ENCODE assay signal across 1 cellular context in the genomic region with DNA sequence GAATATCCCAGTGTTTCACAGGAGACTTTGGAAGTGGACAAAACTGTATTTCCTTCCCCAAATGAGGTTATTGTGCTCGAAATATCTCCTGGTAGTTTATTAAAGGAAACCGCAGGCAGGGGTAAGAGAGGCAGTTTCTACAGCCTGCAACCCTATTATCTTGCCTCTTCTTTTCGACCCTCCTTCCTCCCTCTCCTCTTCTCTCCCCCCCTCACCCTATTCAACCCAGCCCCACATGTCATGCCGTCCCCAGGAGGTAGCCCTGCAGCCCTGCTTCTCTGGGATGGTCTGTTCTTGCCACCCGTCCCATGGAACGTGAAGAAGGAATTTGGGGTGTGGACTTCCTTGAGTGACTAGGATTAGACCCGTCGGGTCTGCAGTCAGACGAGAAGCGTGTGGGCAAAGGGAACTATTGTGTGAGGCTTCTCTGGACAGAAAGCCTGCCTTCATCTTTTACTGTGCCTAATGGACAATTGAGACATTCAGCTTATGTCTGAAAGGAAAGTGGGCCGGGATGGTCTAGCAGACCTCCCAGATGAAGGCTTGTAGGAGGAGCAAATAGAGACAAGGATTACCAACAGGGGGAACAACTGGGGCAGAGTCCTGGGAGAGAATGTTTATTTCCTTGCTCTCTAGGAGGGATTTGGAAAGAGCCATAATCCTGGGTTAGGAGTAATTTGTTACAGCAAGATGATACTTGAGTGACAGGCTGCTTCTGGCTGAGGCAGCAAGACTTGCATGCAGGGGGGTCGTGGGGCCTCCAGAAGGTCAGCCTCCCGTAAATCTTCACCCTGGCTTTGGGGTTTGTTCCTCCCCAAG.
TF ChIP-seq lines count a peak whose summit lies in the region.

No MANE protein-coding gene starts in this region.

TF ChIP-seq in HEK293, 187 proteins besides CTCF, POLR2A, EP300 and RAD21 (continued from another document):
- TF ChIP-seq, protein P1, sequence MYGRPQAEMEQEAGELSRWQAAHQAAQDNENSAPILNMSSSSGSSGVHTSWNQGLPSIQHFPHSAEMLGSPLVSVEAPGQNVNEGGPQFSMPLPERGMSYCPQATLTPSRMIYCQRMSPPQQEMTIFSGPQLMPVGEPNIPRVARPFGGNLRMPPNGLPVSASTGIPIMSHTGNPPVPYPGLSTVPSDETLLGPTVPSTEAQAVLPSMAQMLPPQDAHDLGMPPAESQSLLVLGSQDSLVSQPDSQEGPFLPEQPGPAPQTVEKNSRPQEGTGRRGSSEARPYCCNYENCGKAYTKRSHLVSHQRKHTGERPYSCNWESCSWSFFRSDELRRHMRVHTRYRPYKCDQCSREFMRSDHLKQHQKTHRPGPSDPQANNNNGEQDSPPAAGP (tag by site-specific recombination; IDR thresholded peaks at IDR 0.05): no peak; the same call in 1 of the 2 replicates
- TF ChIP-seq ZNF416 (tag by site-specific recombination; IDR thresholded peaks at IDR 0.05) (no peak), ZIC2 (tag by site-specific recombination; IDR thresholded peaks at IDR 0.05) (peak; percentile 93), FEZF1 (tag by site-specific recombination; IDR thresholded peaks at IDR 0.05) (peak; percentile 60), TRIM28 (IDR thresholded peaks at IDR 0.05; ENCODE audit: borderline replicate concordance, low read length) (no peak), MZF1 (tag by site-specific recombination; IDR thresholded peaks at IDR 0.05; ENCODE audit: borderline replicate concordance) (no peak; the same call in 1 of the 2 replicates), ZBTB48 (tag by site-specific recombination; IDR thresholded peaks at IDR 0.05) (no peak), ZNF529 (tag by site-specific recombination; IDR thresholded peaks at IDR 0.05; ENCODE audit: insufficient replicate concordance) (no peak), ZNF221 (tag by site-specific recombination; IDR thresholded peaks at IDR 0.05; ENCODE audit: borderline replicate concordance) (no peak), ZNF350 (tag by site-specific recombination; IDR thresholded peaks at IDR 0.05) (no peak), SETDB1 (IDR thresholded peaks at IDR 0.05; ENCODE audit: insufficient read length, low read length) (no peak), ZEB2 (tag by site-specific recombination; IDR thresholded peaks at IDR 0.05) (no peak), ZNF561 (tag by site-specific recombination; IDR thresholded peaks at IDR 0.05; ENCODE audit: borderline replicate concordance) (peak; percentile 54; the same call in 1 of the 2 replicates), GLIS1 (tag by site-specific recombination; IDR thresholded peaks at IDR 0.05) (peak; percentile 95), ZNF146 (tag by site-specific recombination; IDR thresholded peaks at IDR 0.05) (no peak), ZNF785 (tag by site-specific recombination; IDR thresholded peaks at IDR 0.05) (no peak), ZNF37A (tag by site-specific recombination; IDR thresholded peaks at IDR 0.05) (no peak), SP7 (tag by site-specific recombination; IDR thresholded peaks at IDR 0.05) (peak; percentile 77), KLF8 (tag by site-specific recombination; IDR thresholded peaks at IDR 0.05) (no peak), GLI2 (tag by site-specific recombination; IDR thresholded peaks at IDR 0.05; ENCODE audit: borderline replicate concordance, low read depth) (no peak), ZNF211 (tag by site-specific recombination; IDR thresholded peaks at IDR 0.05; ENCODE audit: low read depth) (no peak), ZNF302 (tag by site-specific recombination; IDR thresholded peaks at IDR 0.05; ENCODE audit: low read depth) (no peak)
- TF ChIP-seq, protein P2, sequence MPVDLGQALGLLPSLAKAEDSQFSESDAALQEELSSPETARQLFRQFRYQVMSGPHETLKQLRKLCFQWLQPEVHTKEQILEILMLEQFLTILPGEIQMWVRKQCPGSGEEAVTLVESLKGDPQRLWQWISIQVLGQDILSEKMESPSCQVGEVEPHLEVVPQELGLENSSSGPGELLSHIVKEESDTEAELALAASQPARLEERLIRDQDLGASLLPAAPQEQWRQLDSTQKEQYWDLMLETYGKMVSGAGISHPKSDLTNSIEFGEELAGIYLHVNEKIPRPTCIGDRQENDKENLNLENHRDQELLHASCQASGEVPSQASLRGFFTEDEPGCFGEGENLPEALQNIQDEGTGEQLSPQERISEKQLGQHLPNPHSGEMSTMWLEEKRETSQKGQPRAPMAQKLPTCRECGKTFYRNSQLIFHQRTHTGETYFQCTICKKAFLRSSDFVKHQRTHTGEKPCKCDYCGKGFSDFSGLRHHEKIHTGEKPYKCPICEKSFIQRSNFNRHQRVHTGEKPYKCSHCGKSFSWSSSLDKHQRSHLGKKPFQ (tag by site-specific recombination; IDR thresholded peaks at IDR 0.05): no peak
- TF ChIP-seq, protein P3, sequence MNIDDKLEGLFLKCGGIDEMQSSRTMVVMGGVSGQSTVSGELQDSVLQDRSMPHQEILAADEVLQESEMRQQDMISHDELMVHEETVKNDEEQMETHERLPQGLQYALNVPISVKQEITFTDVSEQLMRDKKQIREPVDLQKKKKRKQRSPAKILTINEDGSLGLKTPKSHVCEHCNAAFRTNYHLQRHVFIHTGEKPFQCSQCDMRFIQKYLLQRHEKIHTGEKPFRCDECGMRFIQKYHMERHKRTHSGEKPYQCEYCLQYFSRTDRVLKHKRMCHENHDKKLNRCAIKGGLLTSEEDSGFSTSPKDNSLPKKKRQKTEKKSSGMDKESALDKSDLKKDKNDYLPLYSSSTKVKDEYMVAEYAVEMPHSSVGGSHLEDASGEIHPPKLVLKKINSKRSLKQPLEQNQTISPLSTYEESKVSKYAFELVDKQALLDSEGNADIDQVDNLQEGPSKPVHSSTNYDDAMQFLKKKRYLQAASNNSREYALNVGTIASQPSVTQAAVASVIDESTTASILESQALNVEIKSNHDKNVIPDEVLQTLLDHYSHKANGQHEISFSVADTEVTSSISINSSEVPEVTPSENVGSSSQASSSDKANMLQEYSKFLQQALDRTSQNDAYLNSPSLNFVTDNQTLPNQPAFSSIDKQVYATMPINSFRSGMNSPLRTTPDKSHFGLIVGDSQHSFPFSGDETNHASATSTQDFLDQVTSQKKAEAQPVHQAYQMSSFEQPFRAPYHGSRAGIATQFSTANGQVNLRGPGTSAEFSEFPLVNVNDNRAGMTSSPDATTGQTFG (tag by site-specific recombination; IDR thresholded peaks at IDR 0.05; ENCODE audit: borderline replicate concordance): no peak
- TF ChIP-seq, protein P4, sequence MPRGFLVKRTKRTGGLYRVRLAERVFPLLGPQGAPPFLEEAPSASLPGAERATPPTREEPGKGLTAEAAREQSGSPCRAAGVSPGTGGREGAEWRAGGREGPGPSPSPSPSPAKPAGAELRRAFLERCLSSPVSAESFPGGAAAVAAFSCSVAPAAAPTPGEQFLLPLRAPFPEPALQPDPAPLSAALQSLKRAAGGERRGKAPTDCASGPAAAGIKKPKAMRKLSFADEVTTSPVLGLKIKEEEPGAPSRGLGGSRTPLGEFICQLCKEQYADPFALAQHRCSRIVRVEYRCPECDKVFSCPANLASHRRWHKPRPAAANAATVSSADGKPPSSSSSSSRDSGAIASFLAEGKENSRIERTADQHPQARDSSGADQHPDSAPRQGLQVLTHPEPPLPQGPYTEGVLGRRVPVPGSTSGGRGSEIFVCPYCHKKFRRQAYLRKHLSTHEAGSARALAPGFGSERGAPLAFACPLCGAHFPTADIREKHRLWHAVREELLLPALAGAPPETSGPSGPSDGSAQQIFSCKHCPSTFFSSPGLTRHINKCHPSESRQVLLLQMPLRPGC (tag by site-specific recombination; IDR thresholded peaks at IDR 0.05): no peak
- TF ChIP-seq, protein P5, sequence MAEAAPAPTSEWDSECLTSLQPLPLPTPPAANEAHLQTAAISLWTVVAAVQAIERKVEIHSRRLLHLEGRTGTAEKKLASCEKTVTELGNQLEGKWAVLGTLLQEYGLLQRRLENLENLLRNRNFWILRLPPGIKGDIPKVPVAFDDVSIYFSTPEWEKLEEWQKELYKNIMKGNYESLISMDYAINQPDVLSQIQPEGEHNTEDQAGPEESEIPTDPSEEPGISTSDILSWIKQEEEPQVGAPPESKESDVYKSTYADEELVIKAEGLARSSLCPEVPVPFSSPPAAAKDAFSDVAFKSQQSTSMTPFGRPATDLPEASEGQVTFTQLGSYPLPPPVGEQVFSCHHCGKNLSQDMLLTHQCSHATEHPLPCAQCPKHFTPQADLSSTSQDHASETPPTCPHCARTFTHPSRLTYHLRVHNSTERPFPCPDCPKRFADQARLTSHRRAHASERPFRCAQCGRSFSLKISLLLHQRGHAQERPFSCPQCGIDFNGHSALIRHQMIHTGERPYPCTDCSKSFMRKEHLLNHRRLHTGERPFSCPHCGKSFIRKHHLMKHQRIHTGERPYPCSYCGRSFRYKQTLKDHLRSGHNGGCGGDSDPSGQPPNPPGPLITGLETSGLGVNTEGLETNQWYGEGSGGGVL (tag by site-specific recombination; IDR thresholded peaks at IDR 0.05): peak; percentile 62
- TF ChIP-seq, protein P6, sequence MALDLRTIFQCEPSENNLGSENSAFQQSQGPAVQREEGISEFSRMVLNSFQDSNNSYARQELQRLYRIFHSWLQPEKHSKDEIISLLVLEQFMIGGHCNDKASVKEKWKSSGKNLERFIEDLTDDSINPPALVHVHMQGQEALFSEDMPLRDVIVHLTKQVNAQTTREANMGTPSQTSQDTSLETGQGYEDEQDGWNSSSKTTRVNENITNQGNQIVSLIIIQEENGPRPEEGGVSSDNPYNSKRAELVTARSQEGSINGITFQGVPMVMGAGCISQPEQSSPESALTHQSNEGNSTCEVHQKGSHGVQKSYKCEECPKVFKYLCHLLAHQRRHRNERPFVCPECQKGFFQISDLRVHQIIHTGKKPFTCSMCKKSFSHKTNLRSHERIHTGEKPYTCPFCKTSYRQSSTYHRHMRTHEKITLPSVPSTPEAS (tag by site-specific recombination; IDR thresholded peaks at IDR 0.05): no peak
- TF ChIP-seq, protein P7, sequence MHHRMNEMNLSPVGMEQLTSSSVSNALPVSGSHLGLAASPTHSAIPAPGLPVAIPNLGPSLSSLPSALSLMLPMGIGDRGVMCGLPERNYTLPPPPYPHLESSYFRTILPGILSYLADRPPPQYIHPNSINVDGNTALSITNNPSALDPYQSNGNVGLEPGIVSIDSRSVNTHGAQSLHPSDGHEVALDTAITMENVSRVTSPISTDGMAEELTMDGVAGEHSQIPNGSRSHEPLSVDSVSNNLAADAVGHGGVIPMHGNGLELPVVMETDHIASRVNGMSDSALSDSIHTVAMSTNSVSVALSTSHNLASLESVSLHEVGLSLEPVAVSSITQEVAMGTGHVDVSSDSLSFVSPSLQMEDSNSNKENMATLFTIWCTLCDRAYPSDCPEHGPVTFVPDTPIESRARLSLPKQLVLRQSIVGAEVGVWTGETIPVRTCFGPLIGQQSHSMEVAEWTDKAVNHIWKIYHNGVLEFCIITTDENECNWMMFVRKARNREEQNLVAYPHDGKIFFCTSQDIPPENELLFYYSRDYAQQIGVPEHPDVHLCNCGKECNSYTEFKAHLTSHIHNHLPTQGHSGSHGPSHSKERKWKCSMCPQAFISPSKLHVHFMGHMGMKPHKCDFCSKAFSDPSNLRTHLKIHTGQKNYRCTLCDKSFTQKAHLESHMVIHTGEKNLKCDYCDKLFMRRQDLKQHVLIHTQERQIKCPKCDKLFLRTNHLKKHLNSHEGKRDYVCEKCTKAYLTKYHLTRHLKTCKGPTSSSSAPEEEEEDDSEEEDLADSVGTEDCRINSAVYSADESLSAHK (tag by site-specific recombination; IDR thresholded peaks at IDR 0.05): peak; percentile 81
- TF ChIP-seq, protein P8, sequence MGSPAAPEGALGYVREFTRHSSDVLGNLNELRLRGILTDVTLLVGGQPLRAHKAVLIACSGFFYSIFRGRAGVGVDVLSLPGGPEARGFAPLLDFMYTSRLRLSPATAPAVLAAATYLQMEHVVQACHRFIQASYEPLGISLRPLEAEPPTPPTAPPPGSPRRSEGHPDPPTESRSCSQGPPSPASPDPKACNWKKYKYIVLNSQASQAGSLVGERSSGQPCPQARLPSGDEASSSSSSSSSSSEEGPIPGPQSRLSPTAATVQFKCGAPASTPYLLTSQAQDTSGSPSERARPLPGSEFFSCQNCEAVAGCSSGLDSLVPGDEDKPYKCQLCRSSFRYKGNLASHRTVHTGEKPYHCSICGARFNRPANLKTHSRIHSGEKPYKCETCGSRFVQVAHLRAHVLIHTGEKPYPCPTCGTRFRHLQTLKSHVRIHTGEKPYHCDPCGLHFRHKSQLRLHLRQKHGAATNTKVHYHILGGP (tag by site-specific recombination; IDR thresholded peaks at IDR 0.05): peak; percentile 68; the same call in 1 of the 2 replicates
- TF ChIP-seq, protein P9, sequence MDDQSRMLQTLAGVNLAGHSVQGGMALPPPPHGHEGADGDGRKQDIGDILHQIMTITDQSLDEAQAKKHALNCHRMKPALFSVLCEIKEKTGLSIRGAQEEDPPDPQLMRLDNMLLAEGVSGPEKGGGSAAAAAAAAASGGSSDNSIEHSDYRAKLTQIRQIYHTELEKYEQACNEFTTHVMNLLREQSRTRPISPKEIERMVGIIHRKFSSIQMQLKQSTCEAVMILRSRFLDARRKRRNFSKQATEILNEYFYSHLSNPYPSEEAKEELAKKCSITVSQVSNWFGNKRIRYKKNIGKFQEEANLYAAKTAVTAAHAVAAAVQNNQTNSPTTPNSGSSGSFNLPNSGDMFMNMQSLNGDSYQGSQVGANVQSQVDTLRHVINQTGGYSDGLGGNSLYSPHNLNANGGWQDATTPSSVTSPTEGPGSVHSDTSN (CRISPR knock-in tag; IDR thresholded peaks at IDR 0.05): no peak
- TF ChIP-seq, protein P10, sequence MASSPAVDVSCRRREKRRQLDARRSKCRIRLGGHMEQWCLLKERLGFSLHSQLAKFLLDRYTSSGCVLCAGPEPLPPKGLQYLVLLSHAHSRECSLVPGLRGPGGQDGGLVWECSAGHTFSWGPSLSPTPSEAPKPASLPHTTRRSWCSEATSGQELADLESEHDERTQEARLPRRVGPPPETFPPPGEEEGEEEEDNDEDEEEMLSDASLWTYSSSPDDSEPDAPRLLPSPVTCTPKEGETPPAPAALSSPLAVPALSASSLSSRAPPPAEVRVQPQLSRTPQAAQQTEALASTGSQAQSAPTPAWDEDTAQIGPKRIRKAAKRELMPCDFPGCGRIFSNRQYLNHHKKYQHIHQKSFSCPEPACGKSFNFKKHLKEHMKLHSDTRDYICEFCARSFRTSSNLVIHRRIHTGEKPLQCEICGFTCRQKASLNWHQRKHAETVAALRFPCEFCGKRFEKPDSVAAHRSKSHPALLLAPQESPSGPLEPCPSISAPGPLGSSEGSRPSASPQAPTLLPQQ (tag by site-specific recombination; IDR thresholded peaks at IDR 0.05): no peak
